In genomic region chr19:20039203-20039723, GRCh38 we compare ENCODE assay signal across 1 cellular context.
TF ChIP-seq lines count a peak whose summit lies in the region.

TSS of gene ZNF682 (minus strand) at chr19:20039505. CDS start at chr19:20039345, 160 bp downstream.

TF ChIP-seq in HepG2, 621 proteins besides CTCF, POLR2A, EP300 and RAD21 (continued from another document and continues in another):
- TF ChIP-seq KLF12 (CRISPR knock-in tag; IDR thresholded peaks at IDR 0.05; ENCODE audit: borderline replicate concordance) (no peak), ZNF563 (CRISPR knock-in tag; IDR thresholded peaks at IDR 0.05) (0 out of 2 replicates have a peak, but pooled peaks have one; percentile 17), CENPBD1 (CRISPR knock-in tag; IDR thresholded peaks at IDR 0.05; ENCODE audit: borderline replicate concordance, low read depth) (no peak), FUBP1 (CRISPR knock-in tag; IDR thresholded peaks at IDR 0.05; ENCODE audit: borderline replicate concordance) (no peak), ZNF451 (CRISPR knock-in tag; IDR thresholded peaks at IDR 0.05) (no peak), ZNF329 (CRISPR knock-in tag; IDR thresholded peaks at IDR 0.05; ENCODE audit: low read depth) (no peak), KDM6A (CRISPR knock-in tag; IDR thresholded peaks at IDR 0.05; ENCODE audit: low read depth) (no peak), ZNF776 (CRISPR knock-in tag; IDR thresholded peaks at IDR 0.05) (no peak), BRD4 (CRISPR knock-in tag; IDR thresholded peaks at IDR 0.05) (no peak), ZGPAT (CRISPR knock-in tag; IDR thresholded peaks at IDR 0.05) (0 out of 2 replicates have a peak, but pooled peaks have one; percentile 17), ZNF740 (CRISPR knock-in tag; IDR thresholded peaks at IDR 0.05) (no peak), RBFOX2 (IDR thresholded peaks at IDR 0.05; ENCODE audit: low read depth, low read length) (peak; percentile 44; the same call in 1 of the 2 replicates), ZBTB39 (CRISPR knock-in tag; IDR thresholded peaks at IDR 0.05) (no peak), AKNA (CRISPR knock-in tag; IDR thresholded peaks at IDR 0.05; ENCODE audit: borderline replicate concordance) (no peak), ETV5 (CRISPR knock-in tag; IDR thresholded peaks at IDR 0.05; ENCODE audit: borderline replicate concordance) (peak; percentile 50), BRF2 (CRISPR knock-in tag; IDR thresholded peaks at IDR 0.05) (no peak), PAF1 (CRISPR knock-in tag; IDR thresholded peaks at IDR 0.05) (no peak), ZNF367 (CRISPR knock-in tag; IDR thresholded peaks at IDR 0.05; ENCODE audit: borderline replicate concordance) (no peak), ZFAT (CRISPR knock-in tag; conservative IDR thresholded peaks at IDR 0.05) (no peak), ZMAT5 (CRISPR knock-in tag; IDR thresholded peaks at IDR 0.05; ENCODE audit: borderline replicate concordance, low read depth) (no peak), ZNF180 (CRISPR knock-in tag; IDR thresholded peaks at IDR 0.05; ENCODE audit: borderline replicate concordance, low read depth) (no peak), ZSCAN21 (CRISPR knock-in tag; IDR thresholded peaks at IDR 0.05; ENCODE audit: borderline replicate concordance) (no peak), ZBTB40 (IDR thresholded peaks at IDR 0.05) (no peak), ZBTB40 (CRISPR knock-in tag; IDR thresholded peaks at IDR 0.05) (peak; percentile 34; the same call in 1 of the 2 replicates), ZNF530 (CRISPR knock-in tag; IDR thresholded peaks at IDR 0.05; ENCODE audit: low read depth) (no peak), MBD4 (IDR thresholded peaks at IDR 0.05; ENCODE audit: borderline replicate concordance, low read length) (no peak), KAT2B (IDR thresholded peaks at IDR 0.05; ENCODE audit: borderline replicate concordance, low read depth, low read length) (no peak), ZC3H4 (CRISPR knock-in tag; IDR thresholded peaks at IDR 0.05; ENCODE audit: borderline replicate concordance) (no peak), GATA4 (IDR thresholded peaks at IDR 0.05; ENCODE audit: borderline replicate concordance, low read depth) (no peak), BATF2 (CRISPR knock-in tag; IDR thresholded peaks at IDR 0.05) (no peak), SOX6 (IDR thresholded peaks at IDR 0.05) (no peak), SOX6 (CRISPR knock-in tag; IDR thresholded peaks at IDR 0.05) (0 out of 2 replicates have a peak, but pooled peaks have one; percentile 22), ZNF317 (CRISPR knock-in tag; IDR thresholded peaks at IDR 0.05) (no peak), ZNF747 (CRISPR knock-in tag; IDR thresholded peaks at IDR 0.05; ENCODE audit: borderline replicate concordance) (no peak), NFKB2 (CRISPR knock-in tag; IDR thresholded peaks at IDR 0.05; ENCODE audit: borderline replicate concordance) (0 out of 2 replicates have a peak, but pooled peaks have one; percentile 21)
